1 cellular context compared by ENCODE assay signal in genomic region chr7:71990138-71990462, GRCh38.
TF ChIP-seq lines count a peak whose summit lies in the region.

No MANE protein-coding gene starts in this region.

TF ChIP-seq in K562, 482 proteins besides CTCF, POLR2A, EP300 and RAD21 (continued from another document):
- peak; percentile 89 for TF ChIP-seq STAT5A (IDR thresholded peaks at IDR 0.05; ENCODE audit: borderline replicate concordance, low read length)
- no peak for TF ChIP-seq ZEB2 (IDR thresholded peaks at IDR 0.05)
- no peak for TF ChIP-seq SNRNP70 (optimal IDR thresholded peaks at IDR 0.05; ENCODE audit: low read depth, low read length)
- TF ChIP-seq MTA1 (IDR thresholded peaks at IDR 0.05; ENCODE audit: borderline replicate concordance), result no peak
- no peak for TF ChIP-seq CEBPG (CRISPR knock-in tag; IDR thresholded peaks at IDR 0.05)
- TF ChIP-seq CEBPG (tag; conservative IDR thresholded peaks at IDR 0.05 in 1 of 2, IDR thresholded peaks at IDR 0.05 in 1 of 2), result no peak
- TF ChIP-seq SAP30 (IDR thresholded peaks at IDR 0.05; ENCODE audit: borderline replicate concordance, insufficient read depth, low read depth, low read length, poor library complexity, severe bottlenecking), result no peak
- no peak for TF ChIP-seq JUNB (CRISPR knock-in tag; conservative IDR thresholded peaks at IDR 0.05)
- TF ChIP-seq ESRRA (IDR thresholded peaks at IDR 0.05; ENCODE audit: borderline replicate concordance, low read depth), result peak; percentile 72
- no peak for TF ChIP-seq CBX5 (IDR thresholded peaks at IDR 0.05; ENCODE audit: borderline replicate concordance, low read depth)
- TF ChIP-seq SMARCA5 (IDR thresholded peaks at IDR 0.05), result no peak
- no peak for TF ChIP-seq SMAD3 (CRISPR knock-in tag; conservative IDR thresholded peaks at IDR 0.05)
- no peak for TF ChIP-seq KAT2B (IDR thresholded peaks at IDR 0.05; ENCODE audit: low read depth, low read length)
- 0 out of 2 replicates have a peak, but pooled peaks have one; percentile 11 for TF ChIP-seq ZNF395 (CRISPR knock-in tag; IDR thresholded peaks at IDR 0.05)
- no peak for TF ChIP-seq ZFP91 (CRISPR knock-in tag; IDR thresholded peaks at IDR 0.05)
- peak; percentile 73 for TF ChIP-seq RFX1 (IDR thresholded peaks at IDR 0.05)
- TF ChIP-seq SRF (CRISPR knock-in tag; IDR thresholded peaks at IDR 0.05), result peak in 1 of 2 experiments; percentile 75; a peak in 1 of 4 replicates
- TF ChIP-seq ATF2 (CRISPR knock-in tag; IDR thresholded peaks at IDR 0.05), result no peak
- TF ChIP-seq NFRKB (IDR thresholded peaks at IDR 0.05; ENCODE audit: low read depth), result no peak
- 0 out of 2 replicates have a peak, but pooled peaks have one; percentile 20 for TF ChIP-seq VEZF1 (CRISPR knock-in tag; IDR thresholded peaks at IDR 0.05)
- no peak for TF ChIP-seq ZBTB12 (CRISPR knock-in tag; IDR thresholded peaks at IDR 0.05)
- TF ChIP-seq ZNF280B (CRISPR knock-in tag; IDR thresholded peaks at IDR 0.05), result no peak
- no peak for TF ChIP-seq ZNF75A (CRISPR knock-in tag; IDR thresholded peaks at IDR 0.05)
- TF ChIP-seq TFAP4 (CRISPR knock-in tag; IDR thresholded peaks at IDR 0.05; ENCODE audit: borderline replicate concordance), result no peak
- TF ChIP-seq FUS (optimal IDR thresholded peaks at IDR 0.05; ENCODE audit: low read depth, low read length), result no peak
- TF ChIP-seq SREBF2 (CRISPR knock-in tag; IDR thresholded peaks at IDR 0.05), result no peak
- TF ChIP-seq ZNF551 (CRISPR knock-in tag; IDR thresholded peaks at IDR 0.05), result no peak
- TF ChIP-seq RREB1 (CRISPR knock-in tag; IDR thresholded peaks at IDR 0.05), result no peak
